In the genomic region with DNA sequence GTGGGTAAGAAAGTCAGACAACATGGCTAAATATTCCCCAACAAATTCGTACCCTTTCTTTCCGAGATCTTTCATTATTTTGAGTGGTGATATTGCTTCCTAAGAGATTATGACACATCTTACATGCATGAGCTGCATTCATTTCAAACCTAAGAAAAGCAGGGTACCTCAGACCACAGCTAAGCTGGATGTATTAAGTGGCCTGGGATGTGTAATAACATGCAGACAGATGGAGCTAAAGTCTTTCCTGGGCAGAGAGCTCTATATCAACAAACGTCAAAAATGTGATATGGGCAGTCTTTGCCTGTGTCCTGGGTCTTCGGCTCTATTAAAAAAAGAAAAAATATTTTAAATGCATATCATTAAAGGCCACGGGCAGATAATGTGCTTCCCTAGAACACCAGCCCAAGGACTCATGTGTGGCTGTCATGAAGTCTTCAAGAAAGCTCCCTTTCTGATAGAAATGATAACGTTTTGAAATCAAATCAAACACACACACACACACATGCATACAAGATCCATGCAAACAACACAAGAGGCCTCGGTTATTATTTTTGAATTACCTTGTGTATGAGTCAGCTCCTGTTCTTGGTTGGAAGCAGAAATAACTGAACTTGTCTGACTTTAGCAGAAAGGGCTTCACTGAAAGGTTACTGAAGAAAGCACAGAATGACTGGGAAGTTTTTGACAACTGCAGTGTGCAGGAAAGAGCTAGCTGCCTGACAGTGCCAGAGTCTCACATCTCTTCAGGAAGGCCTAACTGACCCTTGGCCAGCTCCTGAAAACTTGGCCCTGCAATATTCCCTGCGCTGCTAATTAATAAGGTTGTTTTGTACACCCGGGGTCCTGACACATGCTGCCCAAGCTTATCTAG, we compare ENCODE assay signal across 19 cellular contexts.
DNase-seq lines count a peak whose midpoint lies in the region; ATAC-seq and TF ChIP-seq lines count a peak whose summit lies in the region.
"Had no signal": no experiment of that assay in that cellular context is flagged by ENCODE, and none has a peak within 500 bp of the region (broad histone marks: within the 10 kb centered on the region; RNA-seq: fewer than 3 reads in every experiment).

No MANE protein-coding gene starts in this region.

- H3K27ac ChIP-seq in WERI-Rb-1 (peak overlapping the region; percentile 73), upper lobe of right lung (no peak overlapping the region)
- H3K27ac ChIP-seq: GM23248, pancreas had no signal

- H3K36me3 ChIP-seq in WERI-Rb-1, result no peaks in the 10 kb centered on the region
- no peaks in the 10 kb centered on the region for H3K36me3 ChIP-seq in upper lobe of right lung
- H3K36me3 ChIP-seq: pancreas had no signal

- TF ChIP-seq CTCF in WERI-Rb-1 (IDR thresholded peaks at IDR 0.05; ENCODE audit: low read depth, low read length) (0 out of 2 replicates have a peak, but pooled peaks have one; percentile 5), upper lobe of right lung (IDR thresholded peaks at IDR 0.05) (no peak)

- DNase-seq in NCI-H446 treated with DMSO at 0.1 percent for 48 hours (lab: John Stamatoyannopoulos, UW) (peak; percentile 44), NCI-H446 (lab: John Stamatoyannopoulos, UW) (no peak), NCI-H1436 treated with DMSO at 0.1 percent for 48 hours (lab: John Stamatoyannopoulos, UW) (peak; percentile 36), WERI-Rb-1 (peak; percentile 68), pons (ENCODE audit: low spot score) (peak; percentile 33), T-helper 17 cell (no peak), upper lobe of right lung (no peak)
- no peak for DNase-seq in activated CD8-positive, alpha-beta T cell treated with anti-CD3 and anti-CD28 coated beads, Interleukin-2, amount 10 ng/mL, durations not matched to agents 7 days and 5 days
- DNase-seq: activated CD4-positive, alpha-beta T cell treated with anti-CD3 and anti-CD28 coated beads for 1 hour; central memory CD4-positive, alpha-beta T cell; GM23248; head of caudate nucleus; NCI-H2081 treated with DMSO at 0.1 percent for 48 hours; pancreas; SIG-M5; stimulated activated CD4-positive, alpha-beta T cell treated with anti-CD3 and anti-CD28 coated beads, Interleukin-2, amount 100 ng/mL, for 24 hours; stimulated activated naive CD8-positive, alpha-beta T cell treated with anti-CD3 and anti-CD28 coated beads, Interleukin-15, amount 100 ng/mL, for 72 hours; trophoblast cell had no signal

- no peak overlapping the region for H3K4me3 Mint-ChIP-seq in activated CD8-positive, alpha-beta T cell treated with anti-CD3 and anti-CD28 coated beads, Interleukin-2, amount 10 ng/mL, durations not matched to agents 7 days and 5 days
- H3K4me3 Mint-ChIP-seq in T-helper 17 cell, result no peak overlapping the region
- H3K4me3 Mint-ChIP-seq: stimulated activated naive CD8-positive, alpha-beta T cell treated with anti-CD3 and anti-CD28 coated beads, Interleukin-15, amount 100 ng/mL, for 72 hours had no signal

- intact Hi-C loops in upper lobe of right lung (cut with DNase I), result no loop called here

- H3K9me3 ChIP-seq in WERI-Rb-1 (ENCODE audit: severe bottlenecking), result peaks cover 6% of the 10 kb centered on the region
- no peaks in the 10 kb centered on the region for H3K9me3 ChIP-seq in T-helper 17 cell (ENCODE audit: control insufficient read depth, low read length, poor library complexity, severe bottlenecking)
- H3K9me3 ChIP-seq in upper lobe of right lung, result no peaks in the 10 kb centered on the region
- H3K9me3 ChIP-seq: pancreas had no signal

- H3K4me3 ChIP-seq in WERI-Rb-1 (ENCODE audit: low read depth, low read length) (no peak overlapping the region), upper lobe of right lung (no peak overlapping the region)
- H3K4me3 ChIP-seq: GM23248, pancreas had no signal

- peaks cover 12% of the 10 kb centered on the region for H3K9me3 Mint-ChIP-seq in activated CD8-positive, alpha-beta T cell treated with anti-CD3 and anti-CD28 coated beads, Interleukin-2, amount 10 ng/mL, durations not matched to agents 7 days and 5 days (ENCODE audit: insufficient read depth)

- POLR2A ChIA-PET in activated CD8-positive, alpha-beta T cell treated with anti-CD3 and anti-CD28 coated beads, Interleukin-2, amount 10 ng/mL, durations not matched to agents 7 days and 5 days (lab: Charles Lee), result no interaction called here

- H3K4me1 Mint-ChIP-seq in activated CD8-positive, alpha-beta T cell treated with anti-CD3 and anti-CD28 coated beads, Interleukin-2, amount 10 ng/mL, durations not matched to agents 7 days and 5 days (ENCODE audit: low read depth), result no peaks in the 10 kb centered on the region
- H3K4me1 Mint-ChIP-seq in T-helper 17 cell, result no peaks in the 10 kb centered on the region
- H3K4me1 Mint-ChIP-seq: stimulated activated naive CD8-positive, alpha-beta T cell treated with anti-CD3 and anti-CD28 coated beads, Interleukin-15, amount 100 ng/mL, for 72 hours had no signal

- CTCF ChIA-PET in activated CD8-positive, alpha-beta T cell treated with anti-CD3 and anti-CD28 coated beads, Interleukin-2, amount 10 ng/mL, durations not matched to agents 7 days and 5 days (lab: Charles Lee), result no interaction called here

- no peaks in the 10 kb centered on the region for H3K4me1 ChIP-seq in upper lobe of right lung
- H3K4me1 ChIP-seq: pancreas had no signal

- no peak overlapping the region for H3K27ac Mint-ChIP-seq in activated CD8-positive, alpha-beta T cell treated with anti-CD3 and anti-CD28 coated beads, Interleukin-2, amount 10 ng/mL, durations not matched to agents 7 days and 5 days
- no peak overlapping the region for H3K27ac Mint-ChIP-seq in T-helper 17 cell
- H3K27ac Mint-ChIP-seq: activated T-helper 2 cell treated with anti-CD3 and anti-CD28 coated beads, Interferon-gamma antibody, Interleukin-2, Interleukin-4, amounts not matched to agents 10 μg/mL and 5 μg/mL and 100 μg/mL, durations not matched to agents 14 hours and 24 hours and 36 hours; stimulated activated naive CD8-positive, alpha-beta T cell treated with anti-CD3 and anti-CD28 coated beads, Interleukin-15, amount 100 ng/mL, for 72 hours had no signal

- H3K27me3 ChIP-seq in WERI-Rb-1 (ENCODE audit: insufficient read depth, low read depth, severe bottlenecking) (no peaks in the 10 kb centered on the region), upper lobe of right lung (no peaks in the 10 kb centered on the region)
- H3K27me3 ChIP-seq: pancreas had no signal

- no peaks in the 10 kb centered on the region for H3K36me3 Mint-ChIP-seq in activated CD8-positive, alpha-beta T cell treated with anti-CD3 and anti-CD28 coated beads, Interleukin-2, amount 10 ng/mL, durations not matched to agents 7 days and 5 days (ENCODE audit: low read depth)
- no peaks in the 10 kb centered on the region for H3K36me3 Mint-ChIP-seq in T-helper 17 cell (ENCODE audit: low read depth)

- H3K27me3 Mint-ChIP-seq in activated CD8-positive, alpha-beta T cell treated with anti-CD3 and anti-CD28 coated beads, Interleukin-2, amount 10 ng/mL, durations not matched to agents 7 days and 5 days (ENCODE audit: low read depth), result no peaks in the 10 kb centered on the region
- H3K27me3 Mint-ChIP-seq in T-helper 17 cell, result peaks cover 8% of the 10 kb centered on the region
- H3K27me3 Mint-ChIP-seq: stimulated activated naive CD8-positive, alpha-beta T cell treated with anti-CD3 and anti-CD28 coated beads, Interleukin-15, amount 100 ng/mL, for 72 hours had no signal

- ATAC-seq in activated CD8-positive, alpha-beta T cell treated with anti-CD3 and anti-CD28 coated beads, Interleukin-2, amount 10 ng/mL, durations not matched to agents 7 days and 5 days, result no peak
- ATAC-seq in T-helper 17 cell (no peak), upper lobe of right lung (no peak)
- ATAC-seq: pancreas; stimulated activated naive CD8-positive, alpha-beta T cell treated with anti-CD3 and anti-CD28 coated beads, Interleukin-15, amount 100 ng/mL, for 72 hours had no signal

Comparison
In these comparisons a context has a peak if more than half of its experiments do, and no peak if none do; other contexts are left out.
1. DNase-seq: peak in NCI-H446 treated with DMSO at 0.1 percent for 48 hours (single experiment), NCI-H1436 treated with DMSO at 0.1 percent for 48 hours (single experiment), WERI-Rb-1 (single experiment) and pons (single experiment); none in NCI-H446 (0 of 2), activated CD8-positive, alpha-beta T cell treated with anti-CD3 and anti-CD28 coated beads, Interleukin-2, amount 10 ng/mL, durations not matched to agents 7 days and 5 days (single experiment), T-helper 17 cell (0 of 3) and upper lobe of right lung (single experiment).